Comparison of ENCODE assay signal across 8 cellular contexts in genomic region chr16:88783391-88784073, GRCh38. TPM values are rescaled to one million over a fixed set of nuclear protein-coding genes. Genes with fewer than 3 reads are reported as not detected.
DNase-seq lines count a peak whose midpoint lies in the region; ATAC-seq and TF ChIP-seq lines count a peak whose summit lies in the region.

No MANE protein-coding gene starts in this region.

- H3K56ac ChIP-seq in H9 (ENCODE audit: insufficient read length, low read depth, low read length), result no peak overlapping the region

- H3K4me1 Mint-ChIP-seq in H9, result peaks cover 20 to 21% of the 10 kb centered on the region in 2 experiments

- no peaks in the 10 kb centered on the region for H3K9me3 ChIP-seq in H9 (ENCODE audit: control insufficient read depth, low read depth, low read length)
- H3K9me3 ChIP-seq in neutrophil, result no peaks in the 10 kb centered on the region

- H3K4me2 ChIP-seq in H9 (ENCODE audit: insufficient read depth, insufficient read length, low read length), result peak overlapping the region; percentile 28

- H3K14ac ChIP-seq in H9 (ENCODE audit: insufficient read depth, low read length), result no peak overlapping the region; the same call in 1 of the 2 replicates

- no peaks in the 10 kb centered on the region for H3K36me3 ChIP-seq in neutrophil

- H3K27ac ChIP-seq in H9 (ENCODE audit: insufficient read length, low read depth, low read length) (no peak overlapping the region), VCaP (peak overlapping the region; percentile 72), neutrophil (peak overlapping the region; percentile 5)

- H3T11ph ChIP-seq in H9 (ENCODE audit: low read length), result no peak overlapping the region

- no CpG with 5 or more reads among the region's 27 CpGs for WGBS in H9 (ENCODE audit: extremely low coverage, insufficient read length, low lambda C conversion rate)

- H4K8ac ChIP-seq in H9 (replicated peaks; ENCODE audit: insufficient read length, low read depth, low read length), result no peak overlapping the region

- ATAC-seq in HG03469 (IDR thresholded peaks at IDR 0.05; ENCODE audit: unreplicated experiment), result no peak
- ATAC-seq in GM18868 (IDR thresholded peaks at IDR 0.05; ENCODE audit: unreplicated experiment), result no peak

- H4K91ac ChIP-seq in H9 (ENCODE audit: insufficient read length, low read depth, low read length), result no peak overlapping the region

- H3K23me2 ChIP-seq in H9 (ENCODE audit: insufficient read length, low read depth, low read length, poor library complexity, severe bottlenecking), result peaks cover 10% of the 10 kb centered on the region

- no peak overlapping the region for H2BK120ac ChIP-seq in H9 (ENCODE audit: low read depth, low read length, poor library complexity, severe bottlenecking)

- no peak overlapping the region for H3K9ac ChIP-seq in H9 (ENCODE audit: extremely low read depth, insufficient read length, low read length)

- H2AFZ ChIP-seq in H9 (ENCODE audit: low read length), result no peak overlapping the region

- peak overlapping the region in 1 of 3 experiments; percentile 30; a peak in 2 of 7 replicates for H3K27ac Mint-ChIP-seq in H9

- no peaks in the 10 kb centered on the region for H3K27me3 ChIP-seq in H9 (ENCODE audit: insufficient read depth, low read length)
- peaks cover 14% of the 10 kb centered on the region for H3K27me3 ChIP-seq in neutrophil

- H2BK20ac ChIP-seq in H9 (ENCODE audit: low read depth, low read length, poor library complexity, severe bottlenecking), result no peak overlapping the region

- no peak overlapping the region for H3K4ac ChIP-seq in H9 (ENCODE audit: low read depth, low read length)

- no peak for DNase-seq in H9
- no peak for DNase-seq in fibroblast of pulmonary artery (ENCODE audit: low read depth)
- no peak for DNase-seq in COLO668 (lab: John Stamatoyannopoulos, UW; ENCODE audit: unreplicated experiment)
- DNase-seq in ecto neural progenitor cell (ENCODE audit: low spot score), result no peak

- no peak overlapping the region for H4K5ac ChIP-seq in H9 (ENCODE audit: insufficient read length, low read depth, low read length)

- TF ChIP-seq CTCF in H9 (conservative IDR thresholded peaks at IDR 0.05) (no peak), VCaP (conservative IDR thresholded peaks at IDR 0.05) (no peak), fibroblast of pulmonary artery (IDR thresholded peaks at IDR 0.05; ENCODE audit: low read length, missing control alignments) (no peak), neutrophil (IDR thresholded peaks at IDR 0.05) (no peak)

- no peak overlapping the region for H2BK15ac ChIP-seq in H9 (ENCODE audit: low read depth, low read length)

- H2BK12ac ChIP-seq in H9 (ENCODE audit: insufficient read length, low read depth, low read length), result no peak overlapping the region

- H3K9me3 Mint-ChIP-seq in H9, result no peaks in the 10 kb centered on the region

- H3K79me1 ChIP-seq in H9 (ENCODE audit: insufficient read depth, low read depth, low read length, poor library complexity, severe bottlenecking), result no peaks in the 10 kb centered on the region

- peaks cover 2% of the 10 kb centered on the region for H4K20me1 ChIP-seq in H9 (ENCODE audit: control insufficient read depth, insufficient read depth, insufficient read length)

- no peak overlapping the region for H3K23ac ChIP-seq in H9 (ENCODE audit: insufficient read length, low read depth, low read length)

- H3K4me1 ChIP-seq in H9 (ENCODE audit: insufficient read depth, low read length) (no peaks in the 10 kb centered on the region), neutrophil (ENCODE audit: control insufficient read depth in 1 of 2, insufficient read depth in 1 of 2, low read depth in 1 of 2, low read length in 1 of 2) (peaks cover 43 to 46% of the 10 kb centered on the region in 2 experiments)

- peaks cover 6% of the 10 kb centered on the region; the same call in 1 of the 2 replicates for H3K27me3 Mint-ChIP-seq in H9 (ENCODE audit: low read depth)

- H3K18ac ChIP-seq in H9 (ENCODE audit: insufficient read length, low read depth, low read length), result no peak overlapping the region

- H3K79me2 ChIP-seq in H9 (ENCODE audit: insufficient read depth, low read length), result peaks cover 4% of the 10 kb centered on the region; the same call in 1 of the 2 replicates

- H3K4me3 ChIP-seq in fibroblast of pulmonary artery (replicated peaks; ENCODE audit: low read depth, low read length), result peak overlapping the region; percentile 65
- peak overlapping the region; percentile 69 to 74 for H3K4me3 ChIP-seq in neutrophil (ENCODE audit: low read depth in 1 of 2, low read length in 1 of 2)

- no peak overlapping the region for H2AK5ac ChIP-seq in H9 (ENCODE audit: insufficient read length, low read length)

- H2BK5ac ChIP-seq in H9 (ENCODE audit: insufficient read length, low read length), result no peak overlapping the region

- H3K4me3 Mint-ChIP-seq in H9, result peak overlapping the region; percentile 46 to 73

- no peaks in the 10 kb centered on the region for H3K36me3 Mint-ChIP-seq in H9 (ENCODE audit: insufficient read depth in 1 of 3, low read depth in 3 of 3)

RNA-seq across cellular contexts. Expression of gene PIEZO1, which starts 1.5 kb away (rescaled TPM):
- total RNA-seq in H9 (2021), result 67.8 and 71.1 TPM in 2 replicates

RNA-seq across cellular contexts. Expression of gene CDT1, which starts 20.1 kb away (rescaled TPM):
- 74.1 and 79.7 TPM in 2 replicates for total RNA-seq in H9 (2021)

RNA-seq across cellular contexts. Expression of gene APRT, which starts 28.2 kb away (rescaled TPM):
- total RNA-seq in H9 (2021), result 246 and 254 TPM in 2 replicates
